18 cellular contexts compared by ENCODE assay signal in genomic region chr1:109083495-109083894, GRCh38. TPM values are rescaled to one million over a fixed set of nuclear protein-coding genes. Genes with fewer than 3 reads are reported as not detected.
DNase-seq lines count a peak whose midpoint lies in the region; ATAC-seq and TF ChIP-seq lines count a peak whose summit lies in the region.
"Had no signal": no experiment of that assay in that cellular context is flagged by ENCODE, and none has a peak within 500 bp of the region (broad histone marks: within the 10 kb centered on the region; RNA-seq: fewer than 3 reads in every experiment).

No MANE protein-coding gene starts in this region.

- H3K4me1 ChIP-seq in HUES48 (ENCODE audit: control insufficient read depth, insufficient read depth, low read length) (peaks cover 17% of the 10 kb centered on the region), thoracic aorta (ENCODE audit: control insufficient read depth in 1 of 2, low read depth in 2 of 2) (peaks cover 0 to 22% of the 10 kb centered on the region in 2 donors)
- H3K4me1 ChIP-seq: SJSA1 had no signal

- H3K36me3 Mint-ChIP-seq in brain: no peaks in the 10 kb centered on the region
- no peaks in the 10 kb centered on the region for H3K36me3 Mint-ChIP-seq in nephron (ENCODE audit: low read depth)
- no peaks in the 10 kb centered on the region for H3K36me3 Mint-ChIP-seq in effector memory CD8-positive, alpha-beta T cell (ENCODE audit: insufficient read depth)
- H3K36me3 Mint-ChIP-seq: CD14-positive monocyte had no signal

- peaks cover 39% of the 10 kb centered on the region for H3K4me1 Mint-ChIP-seq in brain
- no peaks in the 10 kb centered on the region for H3K4me1 Mint-ChIP-seq in nephron
- H3K4me1 Mint-ChIP-seq in effector memory CD8-positive, alpha-beta T cell (ENCODE audit: low read depth in 2 of 2): no peaks in the 10 kb centered on the region

- H3K36me3 ChIP-seq in HUES48 (ENCODE audit: control insufficient read depth, insufficient read depth, low read length): no peaks in the 10 kb centered on the region
- no peaks in the 10 kb centered on the region for H3K36me3 ChIP-seq in thoracic aorta
- H3K36me3 ChIP-seq: SJSA1 had no signal

- TF ChIP-seq CTCF in brain (conservative IDR thresholded peaks at IDR 0.05): no peak
- no peak for TF ChIP-seq CTCF in nephron (IDR thresholded peaks at IDR 0.05; ENCODE audit: unreplicated experiment in 3 of 3)
- TF ChIP-seq CTCF in thoracic aorta (IDR thresholded peaks at IDR 0.05): no peak

- no peaks in the 10 kb centered on the region for H3K27me3 ChIP-seq in HUES48 (ENCODE audit: control insufficient read depth, insufficient read depth, low read length)
- no peaks in the 10 kb centered on the region for H3K27me3 ChIP-seq in thoracic aorta (replicated peaks; ENCODE audit: insufficient read depth)
- H3K27me3 ChIP-seq: SJSA1 had no signal

- no peak overlapping the region for H3K4me3 ChIP-seq in HUES48 (ENCODE audit: low read depth, low read length)
- no peak overlapping the region for H3K4me3 ChIP-seq in thoracic aorta
- H3K4me3 ChIP-seq: PC-9, SJSA1 had no signal

- H3K9me3 Mint-ChIP-seq in brain (peaks cover 0 to 6% (median 0%) of the 10 kb centered on the region in 5 experiments), nephron (no peaks in the 10 kb centered on the region)
- no peaks in the 10 kb centered on the region for H3K9me3 Mint-ChIP-seq in effector memory CD8-positive, alpha-beta T cell
- H3K9me3 Mint-ChIP-seq: CD14-positive monocyte had no signal

- no peak for DNase-seq in thoracic aorta (ENCODE audit: low spot score)
- DNase-seq in GM19240 (ENCODE audit: insufficient read length, low spot score): no peak
- DNase-seq in effector memory CD8-positive, alpha-beta T cell: no peak
- DNase-seq in germinal center (ENCODE audit: low spot score): no peak
- DNase-seq: COR-L47, DMS153, EL, KBM-7, NCI-H1436, NCI-H2029 treated with DMSO at 0.1 percent for 48 hours, NCI-H748 treated with DMSO at 0.1 percent for 48 hours had no signal

- no peak overlapping the region for H3K9ac ChIP-seq in HUES48 (ENCODE audit: low read depth, low read length)

- H3K9me3 ChIP-seq in HUES48 (ENCODE audit: control insufficient read depth, insufficient read depth, low read length) (no peaks in the 10 kb centered on the region), thoracic aorta (no peaks in the 10 kb centered on the region)
- H3K9me3 ChIP-seq: SJSA1 had no signal

- peak overlapping the region; percentile 41 for H3K27ac ChIP-seq in HUES48 (ENCODE audit: low read depth, low read length)
- peak overlapping the region; percentile 26 to 44 for H3K27ac ChIP-seq in thoracic aorta
- H3K27ac ChIP-seq: PC-9, SJSA1 had no signal

- H3K27me3 Mint-ChIP-seq in brain: peaks cover 3% of the 10 kb centered on the region
- H3K27me3 Mint-ChIP-seq in nephron (ENCODE audit: low read depth): no peaks in the 10 kb centered on the region
- H3K27me3 Mint-ChIP-seq in effector memory CD8-positive, alpha-beta T cell: no peaks in the 10 kb centered on the region

- peak overlapping the region; percentile 95 to 99 (median 98) for H3K27ac Mint-ChIP-seq in brain
- peak overlapping the region in 2 of 3 experiments; percentile 37 to 58 for H3K27ac Mint-ChIP-seq in nephron
- H3K27ac Mint-ChIP-seq in effector memory CD8-positive, alpha-beta T cell: no peak overlapping the region

- H3K4me3 Mint-ChIP-seq in brain (peak overlapping the region; percentile 8 to 80 (median 16)), nephron (no peak overlapping the region)
- H3K4me3 Mint-ChIP-seq in effector memory CD8-positive, alpha-beta T cell: no peak overlapping the region
- H3K4me3 Mint-ChIP-seq: CD14-positive monocyte had no signal

- ATAC-seq in thoracic aorta (ENCODE audit: insufficient number of reproducible peaks, low FRiP score, low read depth): no peak
- no peak for ATAC-seq in effector memory CD8-positive, alpha-beta T cell (replicated peaks)
- ATAC-seq: HCT116 had no signal

RNA-seq across cellular contexts. Expression of gene TMEM167B, which starts 7.1 kb away (rescaled TPM):
- polyA plus RNA-seq in brain (ENCODE audit: insufficient read depth, low read depth, low replicate concordance): 21.1 TPM
- total RNA-seq in thoracic aorta: 10 to 100 TPM; 25.3 to 33.2 TPM

RNA-seq across cellular contexts. Expression of gene TAF13, which starts 7.7 kb away (rescaled TPM):
- 27.5 TPM for polyA plus RNA-seq in brain (ENCODE audit: insufficient read depth, low read depth, low replicate concordance)
- total RNA-seq in thoracic aorta: 10 to 100 TPM; 46.7 to 66.2 TPM

RNA-seq across cellular contexts. Expression of gene ELAPOR1, which starts 30.4 kb away (rescaled TPM):
- 205 TPM for polyA plus RNA-seq in brain (ENCODE audit: insufficient read depth, low read depth, low replicate concordance)
- 1 to 10 TPM; 1.4 to 7.2 TPM for total RNA-seq in thoracic aorta
- polyA plus RNA-seq: CD14-positive monocyte had no signal

RNA-seq across cellular contexts. Expression of gene WDR47, which starts 41.6 kb away (rescaled TPM):
- 26.0 TPM for polyA plus RNA-seq in brain (ENCODE audit: insufficient read depth, low read depth, low replicate concordance)
- total RNA-seq in thoracic aorta: 10 to 100 TPM; 18.7 to 20.5 TPM

Comparison
In these comparisons a context has a peak if more than half of its experiments do, and no peak if none do; other contexts are left out.
1. H3K27ac Mint-ChIP-seq: peak in brain (5 of 5) and nephron (2 of 3); none in effector memory CD8-positive, alpha-beta T cell (0 of 2).
2. H3K4me3 Mint-ChIP-seq: peak in brain (5 of 5); none in nephron (0 of 3) and effector memory CD8-positive, alpha-beta T cell (0 of 2).